ENCODE assay signal across 8 cellular contexts in the genomic region with DNA sequence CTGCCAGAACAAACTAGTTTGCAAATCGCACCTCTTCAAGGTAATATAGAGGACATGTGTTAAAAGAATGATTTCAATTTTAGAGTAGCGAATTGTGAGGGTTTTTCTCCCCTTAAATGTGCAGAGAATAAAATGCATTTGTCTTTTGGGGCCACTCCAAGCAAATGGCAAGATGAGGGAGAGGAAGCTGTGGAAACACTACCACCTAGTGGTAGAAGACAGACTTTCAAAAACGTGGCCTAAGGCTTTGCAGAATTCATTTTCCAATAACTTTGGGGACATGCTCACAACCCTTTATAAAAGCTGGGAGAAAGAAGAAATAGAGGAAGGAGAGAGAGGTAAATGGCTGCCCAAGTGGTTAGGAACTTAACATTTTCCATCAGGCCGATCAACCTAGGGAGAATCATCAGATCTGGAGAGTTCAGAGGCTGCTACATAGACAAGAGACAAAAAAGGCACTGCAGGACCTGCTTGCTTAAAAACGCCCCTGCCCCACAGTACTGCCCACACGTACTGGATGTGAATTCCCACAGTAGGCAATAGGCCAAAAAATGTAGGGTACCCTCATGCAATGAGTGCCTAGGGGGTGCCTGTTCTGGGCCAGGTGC. TPM values are rescaled to one million over a fixed set of nuclear protein-coding genes. Genes with fewer than 3 reads are reported as not detected.
DNase-seq lines count a peak whose midpoint lies in the region; ATAC-seq, FAIRE-seq and TF ChIP-seq lines count a peak whose summit lies in the region.

No MANE protein-coding gene starts in this region.

- peak; percentile 37 for DNase-seq in activated CD8-positive, alpha-beta memory T cell treated with anti-CD3 and anti-CD28 coated beads, Interleukin-2, amount 50 U/mL, for 48 hours
- no peak for DNase-seq in activated CD8-positive, alpha-beta memory T cell treated with anti-CD3 and anti-CD28 coated beads for 24 hours
- DNase-seq in HuH-7 (ENCODE audit: low spot score) (peak; percentile 41), NT2/D1 (ENCODE audit: low read depth, low spot score) (peak; percentile 63), mammary epithelial cell (peak; percentile 42), kidney (no peak), thyroid gland (peak in 1 of 2 donors; percentile 12)

- no peak overlapping the region for H3K27ac ChIP-seq in mammary epithelial cell (ENCODE audit: insufficient read depth, low read depth, low read length)
- no peak overlapping the region for H3K27ac ChIP-seq in kidney (ENCODE audit: low read depth in 2 of 2, low read length in 2 of 2)
- H3K27ac ChIP-seq in thyroid gland: no peak overlapping the region

- peak; percentile 71 to 81 for TF ChIP-seq CTCF in mammary epithelial cell (conservative IDR thresholded peaks at IDR 0.05 in 1 of 2, IDR thresholded peaks at IDR 0.05 in 1 of 2; ENCODE audit: extremely low read depth in 1 of 2, insufficient read depth in 1 of 2, low read depth in 1 of 2, low read length in 2 of 2)
- peak; percentile 94 for TF ChIP-seq CTCF in kidney (IDR thresholded peaks at IDR 0.05; ENCODE audit: borderline replicate concordance, extremely low read depth, insufficient read depth)
- TF ChIP-seq CTCF in thyroid gland (IDR thresholded peaks at IDR 0.05): peak; percentile 42 to 87 (median 79)

- in situ Hi-C loops in mammary epithelial cell (cut with MboI; ENCODE audit: low sequenced_read_pairs in 2 of 2): no loop called here

- H3K36me3 ChIP-seq in NT2/D1 (ENCODE audit: insufficient read depth, insufficient read length, low read length): no peaks in the 10 kb centered on the region
- H3K36me3 ChIP-seq in mammary epithelial cell (ENCODE audit: insufficient read depth, low read length): no peaks in the 10 kb centered on the region
- H3K36me3 ChIP-seq in kidney (ENCODE audit: control insufficient read depth in 1 of 2, insufficient read depth in 2 of 2, low read length in 2 of 2): no peaks in the 10 kb centered on the region
- no peaks in the 10 kb centered on the region for H3K36me3 ChIP-seq in thyroid gland

- H3K4me2 ChIP-seq in mammary epithelial cell (ENCODE audit: insufficient read depth, low read depth, low read length): no peak overlapping the region

- H3K27me3 ChIP-seq in NT2/D1 (ENCODE audit: insufficient read depth, insufficient read length) (no peaks in the 10 kb centered on the region), mammary epithelial cell (ENCODE audit: insufficient read depth, low read length) (peaks cover 5% of the 10 kb centered on the region), thyroid gland (no peaks in the 10 kb centered on the region)

- H2AFZ ChIP-seq in mammary epithelial cell (ENCODE audit: low read depth, low read length): no peak overlapping the region

- TF ChIP-seq POLR2A in thyroid gland (IDR thresholded peaks at IDR 0.05): no peak

- FAIRE-seq in kidney (lab: Jason Lieb, UNC): peak; percentile 33

- CTCF ChIA-PET in mammary epithelial cell (lab: Charles Lee; ENCODE audit: low non-redundant PET): interaction anchor here (0.6 kb wide), 2 partner anchors 24 to 490 kb away, joined by 3 read pairs; no protein-coding TSS in a partner anchor

- intact Hi-C loops in mammary epithelial cell (cut with micrococcal nuclease): loop anchor here (1.0 to 5.0 kb wide), 5 partner anchors 27 to 708 kb away; no protein-coding TSS in a partner anchor
- intact Hi-C loops in kidney (cut with DNase I): no loop called here
- intact Hi-C loops in thyroid gland (cut with DNase I): no loop called here

- H3K4me3 ChIP-seq in NT2/D1 (ENCODE audit: insufficient read length, low read depth): no peak overlapping the region
- no peak overlapping the region for H3K4me3 ChIP-seq in mammary epithelial cell (replicated peaks in 1 of 3; ENCODE audit: insufficient read depth in 1 of 3, low read depth in 2 of 3, low read length in 3 of 3)
- no peak overlapping the region for H3K4me3 ChIP-seq in kidney (ENCODE audit: low read length in 2 of 2)
- H3K4me3 ChIP-seq in thyroid gland (replicated peaks in 1 of 3): no peak overlapping the region

- 4% methylated on average over 6 of the region's 6 CpGs for WGBS in mammary epithelial cell (ENCODE audit: low coverage, missing lambda C conversion rate)
- WGBS in thyroid gland, 2 donors: 7% methylated on average over 6 of the region's 6 CpGs

- dilution Hi-C loops in mammary epithelial cell (cut with HindIII; ENCODE audit: low sequenced_read_pairs): no loop called here

- H3K9ac ChIP-seq in NT2/D1 (ENCODE audit: insufficient read length, low read depth): no peak overlapping the region
- no peak overlapping the region for H3K9ac ChIP-seq in mammary epithelial cell (ENCODE audit: insufficient read depth, low read length)
- H3K9ac ChIP-seq in kidney (ENCODE audit: low read length in 2 of 2): no peak overlapping the region

- no peaks in the 10 kb centered on the region for H3K79me2 ChIP-seq in mammary epithelial cell (ENCODE audit: insufficient read depth, low read length)

- H3K9me3 ChIP-seq in NT2/D1 (ENCODE audit: insufficient read depth, low read length): no peaks in the 10 kb centered on the region
- no peaks in the 10 kb centered on the region for H3K9me3 ChIP-seq in mammary epithelial cell (replicated peaks; ENCODE audit: insufficient read depth, low read length)
- H3K9me3 ChIP-seq in kidney (ENCODE audit: control insufficient read depth in 1 of 2, low read length in 2 of 2): no peaks in the 10 kb centered on the region
- H3K9me3 ChIP-seq in thyroid gland: no peaks in the 10 kb centered on the region

- H4K20me1 ChIP-seq in mammary epithelial cell (ENCODE audit: insufficient read depth, low read length): no peaks in the 10 kb centered on the region

- no peaks in the 10 kb centered on the region for H3K4me1 ChIP-seq in NT2/D1 (ENCODE audit: insufficient read depth, insufficient read length)
- no peaks in the 10 kb centered on the region for H3K4me1 ChIP-seq in mammary epithelial cell (ENCODE audit: insufficient read depth, low read length)
- H3K4me1 ChIP-seq in kidney (ENCODE audit: control insufficient read depth in 1 of 2, insufficient read depth in 1 of 2, low read depth in 1 of 2, low read length in 2 of 2): no peaks in the 10 kb centered on the region
- no peaks in the 10 kb centered on the region for H3K4me1 ChIP-seq in thyroid gland

- ATAC-seq in GM18858 (IDR thresholded peaks at IDR 0.05; ENCODE audit: unreplicated experiment): no peak

- no TSS peak for BruUV-seq in mammary epithelial cell (replicated peaks; lab: Mats Ljungman, UMichigan)

RNA-seq across cellular contexts. Expression of a gene that starts 15.7 kb away (rescaled TPM):
- 10 to 100 TPM; 28.8 to 60.7 TPM for total RNA-seq in mammary epithelial cell
- polyA plus RNA-seq in mammary epithelial cell: 8.5 TPM
- 5.5 TPM for polyA minus RNA-seq in mammary epithelial cell
- total RNA-seq in kidney: 31.3 TPM
- 55.3 TPM for polyA plus RNA-seq in kidney (ENCODE audit: insufficient read depth, low read depth, low replicate concordance)
- 10 to 100 TPM; 24.5 to 32.7 (median 29.0) TPM for total RNA-seq in thyroid gland

RNA-seq across cellular contexts. Expression of a gene that starts 38.2 kb away (rescaled TPM):
- under 1 TPM in 1 of 2 donors, not detected in 1; 0.07 TPM for total RNA-seq in mammary epithelial cell
- polyA plus RNA-seq in mammary epithelial cell: not detected
- not detected for polyA minus RNA-seq in mammary epithelial cell
- 10.1 TPM for total RNA-seq in kidney
- polyA plus RNA-seq in kidney (ENCODE audit: insufficient read depth, low read depth, low replicate concordance): 2.1 TPM
- total RNA-seq in thyroid gland: 10 to 100 TPM in 2 of 4 donors, 1 to 10 TPM in 2; 3.9 to 23.9 (median 8.0) TPM

Comparison
In these comparisons a context has a peak if more than half of its experiments do, and no peak if none do; other contexts are left out.
1. DNase-seq: peak in activated CD8-positive, alpha-beta memory T cell treated with anti-CD3 and anti-CD28 coated beads, Interleukin-2, amount 50 U/mL, for 48 hours (single experiment), HuH-7 (single experiment), NT2/D1 (single experiment) and mammary epithelial cell (single experiment); none in activated CD8-positive, alpha-beta memory T cell treated with anti-CD3 and anti-CD28 coated beads for 24 hours (single experiment) and kidney (single experiment).
2. RNA of a gene that starts 38.2 kb away (total RNA-seq): 3.9 to 23.9 TPM in thyroid gland and 10.1 TPM in kidney (single experiment); 0.07 TPM in mammary epithelial cell; every median in the first group is over 4 times any median in the second.
3. Peak in every context shown above with its lines, with median percentiles within 50 percentile points of each other: CTCF ChIP-seq.